In the genomic region with DNA sequence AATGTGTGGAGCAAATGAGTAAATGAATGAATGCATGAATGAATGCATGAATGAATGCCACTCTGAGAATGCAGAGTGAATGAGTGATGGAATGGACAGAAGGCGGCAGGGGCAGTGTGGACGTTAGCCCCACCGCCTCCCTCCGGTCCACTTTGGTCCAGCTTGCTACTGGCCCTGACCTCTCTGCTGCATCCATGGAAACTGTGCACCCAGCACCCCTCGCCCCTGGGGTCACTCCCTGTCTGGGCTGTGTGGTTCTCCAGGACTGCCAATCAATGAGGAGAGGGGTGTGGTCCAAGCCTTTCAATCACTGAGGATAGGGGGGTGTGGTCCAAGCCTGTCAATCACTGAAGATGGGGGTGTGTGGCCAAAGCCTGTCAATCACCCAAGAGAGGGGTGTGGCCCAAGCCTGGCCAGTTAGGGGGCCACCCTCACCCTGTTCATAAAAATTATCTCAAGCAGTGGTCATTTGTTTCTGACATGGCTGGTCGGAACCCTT, we compare ENCODE assay signal across 8 cellular contexts. TPM values are rescaled to one million over a fixed set of nuclear protein-coding genes. Genes with fewer than 3 reads are reported as not detected.
A peak's percentile ranks its signal among the peaks of the same experiment; 100 is the strongest.
DNase-seq lines count a peak whose midpoint lies in the region; ATAC-seq, FAIRE-seq and TF ChIP-seq lines count a peak whose summit lies in the region.

No MANE protein-coding gene starts in this region.

- peak overlapping the region; percentile 79 for H3K27ac Mint-ChIP-seq in CD4-positive, alpha-beta T cell
- H3K27ac Mint-ChIP-seq in T-helper 2 cell treated with Interferon-gamma antibody and Interleukin-4, amounts not matched to agents 5 μg/mL and 100 μg/mL, for 36 hours = peak overlapping the region; percentile 83

- FAIRE-seq in RCC 7860 (lab: Jason Lieb, UNC) = no peak

- intact Hi-C loops in CD4-positive, alpha-beta T cell (cut with DNase I, micrococcal nuclease) = loop anchor here in 1 of 2 experiments (1.0 kb wide), 1 partner anchor 43 kb away; no protein-coding TSS in a partner anchor

- TF ChIP-seq POLR2A in GM19193 (IDR thresholded peaks at IDR 0.05; ENCODE audit: extremely low read depth, insufficient read depth, insufficient read length) (peak; percentile 31), erythroblast (IDR thresholded peaks at IDR 0.05; ENCODE audit: low read length) (no peak)

- H3K27me3 Mint-ChIP-seq in CD4-positive, alpha-beta T cell = no peaks in the 10 kb centered on the region
- peaks cover 2% of the 10 kb centered on the region for H3K27me3 Mint-ChIP-seq in T-helper 2 cell treated with Interferon-gamma antibody and Interleukin-4, amounts not matched to agents 5 μg/mL and 100 μg/mL, for 36 hours (ENCODE audit: low read depth)

- no peak overlapping the region for H3K27ac ChIP-seq in CD4-positive, alpha-beta T cell (ENCODE audit: low read depth, low read length)

- no peaks in the 10 kb centered on the region for H3K27me3 ChIP-seq in CD4-positive, alpha-beta T cell (ENCODE audit: control insufficient read depth, insufficient read depth, low read length)

- peaks cover 37% of the 10 kb centered on the region for H3K4me1 Mint-ChIP-seq in CD4-positive, alpha-beta T cell (ENCODE audit: low read depth)
- H3K4me1 Mint-ChIP-seq in T-helper 2 cell treated with Interferon-gamma antibody and Interleukin-4, amounts not matched to agents 5 μg/mL and 100 μg/mL, for 36 hours (ENCODE audit: low read depth) = peaks cover 36% of the 10 kb centered on the region

- H3K9me3 Mint-ChIP-seq in CD4-positive, alpha-beta T cell = peaks cover 3% of the 10 kb centered on the region
- peaks cover 21% of the 10 kb centered on the region for H3K9me3 Mint-ChIP-seq in T-helper 2 cell treated with Interferon-gamma antibody and Interleukin-4, amounts not matched to agents 5 μg/mL and 100 μg/mL, for 36 hours

- ATAC-seq in CD4-positive, alpha-beta T cell (ENCODE audit: poor library complexity) = peak; percentile 69
- peak; percentile 55 for ATAC-seq in HG03064 (IDR thresholded peaks at IDR 0.05; ENCODE audit: low read depth, unreplicated experiment)

- peaks cover 76% of the 10 kb centered on the region for H3K36me3 Mint-ChIP-seq in CD4-positive, alpha-beta T cell (ENCODE audit: low read depth)
- peaks cover 60% of the 10 kb centered on the region for H3K36me3 Mint-ChIP-seq in T-helper 2 cell treated with Interferon-gamma antibody and Interleukin-4, amounts not matched to agents 5 μg/mL and 100 μg/mL, for 36 hours (ENCODE audit: low read depth)

- H3K4me3 Mint-ChIP-seq in CD4-positive, alpha-beta T cell = peak overlapping the region; percentile 30
- H3K4me3 Mint-ChIP-seq in T-helper 2 cell treated with Interferon-gamma antibody and Interleukin-4, amounts not matched to agents 5 μg/mL and 100 μg/mL, for 36 hours = peak overlapping the region; percentile 10

- CTCF ChIA-PET in CD4-positive, alpha-beta T cell (lab: Charles Lee) = no interaction called here

- POLR2A ChIA-PET in CD4-positive, alpha-beta T cell (lab: Charles Lee) = no interaction called here

- TF ChIP-seq CTCF in CD4-positive, alpha-beta T cell (IDR thresholded peaks at IDR 0.05) = no peak

- DNase-seq in CD4-positive, alpha-beta T cell = peak in 6 of 10 experiments; percentile 21 to 57 (median 36)
- DNase-seq in T-helper 2 cell treated with Interferon-gamma antibody and Interleukin-4, amounts not matched to agents 5 μg/mL and 100 μg/mL, for 36 hours (ENCODE audit: low spot score) = peak; percentile 59
- peak; percentile 86 for DNase-seq in iPS-NIHi7 (ENCODE audit: extremely low spot score)
- DNase-seq in SKM-1 treated with dmso at 0.1 percent for 144 hours (lab: John Stamatoyannopoulos, UW; ENCODE audit: unreplicated experiment) = no peak
- no peak for DNase-seq in erythroblast (lab: John Stamatoyannopoulos, UW)
- no peak for DNase-seq in RCC 7860 (ENCODE audit: low spot score)

- H3K9me3 ChIP-seq in CD4-positive, alpha-beta T cell (ENCODE audit: control insufficient read depth, low read length) = no peaks in the 10 kb centered on the region

RNA-seq across cellular contexts. Expression of a gene that starts 39.2 kb away (rescaled TPM):
- total RNA-seq in CD4-positive, alpha-beta T cell = 10 to 100 TPM; 34.6 to 39.3 TPM

RNA-seq across cellular contexts. Expression of a gene that starts 45.1 kb away (rescaled TPM):
- total RNA-seq in CD4-positive, alpha-beta T cell = 100 to 1,000 TPM; 139 TPM

Comparison
In these comparisons a context has a peak if more than half of its experiments do, and no peak if none do; other contexts are left out.
1. DNase-seq: peak in CD4-positive, alpha-beta T cell (6 of 10), T-helper 2 cell treated with Interferon-gamma antibody and Interleukin-4, amounts not matched to agents 5 μg/mL and 100 μg/mL, for 36 hours (single experiment) and iPS-NIHi7 (single experiment); none in SKM-1 treated with dmso at 0.1 percent for 144 hours (single experiment), erythroblast (0 of 2) and RCC 7860 (single experiment).